In genomic region chr12:106170285-106170684, GRCh38 we compare ENCODE assay signal across 15 cellular contexts. TPM values are rescaled to one million over a fixed set of nuclear protein-coding genes. Genes with fewer than 3 reads are reported as not detected.
A peak's percentile ranks its signal among the peaks of the same experiment; 100 is the strongest.
DNase-seq lines count a peak whose midpoint lies in the region; ATAC-seq and TF ChIP-seq lines count a peak whose summit lies in the region.
"Had no signal": no experiment of that assay in that cellular context is flagged by ENCODE, and none has a peak within 500 bp of the region (broad histone marks: within the 10 kb centered on the region; RNA-seq: fewer than 3 reads in every experiment).

No MANE protein-coding gene starts in this region.

- in situ Hi-C loops in brain microvascular endothelial cell (cut with HindIII; ENCODE audit: low pct_ligation_motif_present, low sequenced_read_pairs): no loop called here

- H3K79me2 ChIP-seq in Karpas-422 (ENCODE audit: low read length): no peaks in the 10 kb centered on the region

- no peaks in the 10 kb centered on the region for H3K9me3 ChIP-seq in Karpas-422 (ENCODE audit: low read length)
- H3K9me3 ChIP-seq: pancreas, vagina had no signal

- H3K27ac ChIP-seq in Karpas-422 (ENCODE audit: low read length) (no peak overlapping the region), brain microvascular endothelial cell (no peak overlapping the region)
- H3K27ac ChIP-seq: BLaER1 treated with 17β-estradiol and CSF1 and Interleukin-3, amounts not matched to agents 10 nM and 100 nM; pancreas; vagina had no signal

- DNase-seq in AG08396 (ENCODE audit: low spot score): peak; percentile 22
- no peak for DNase-seq in Karpas-422
- peak; percentile 73 for DNase-seq in brain microvascular endothelial cell
- peak; percentile 11 for DNase-seq in kidney glomerular epithelial cell (lab: John Stamatoyannopoulos, UW)
- DNase-seq in stimulated activated CD4-positive, alpha-beta T cell treated with anti-CD3 and anti-CD28 coated beads, Interleukin-1b, Interleukin-23, amount 100 ng/mL, for 48 hours: no peak
- no peak for DNase-seq in NCI-H1092 (lab: John Stamatoyannopoulos, UW)
- DNase-seq in NCI-H2107 treated with DMSO at 0.1 percent for 48 hours (lab: John Stamatoyannopoulos, UW; ENCODE audit: unreplicated experiment): no peak
- DNase-seq: activated naive CD8-positive, alpha-beta T cell treated with anti-CD3 and anti-CD28 coated beads, Interleukin-2, amount 10 ng/mL, durations not matched to agents 7 days and 5 days; mesendoderm; NCI-H524 treated with DMSO at 0.1 percent for 48 hours; pancreas; SHP77 treated with DMSO at 0.1 percent for 48 hours had no signal

- peak overlapping the region; percentile 37 for H3K4me2 ChIP-seq in Karpas-422 (ENCODE audit: low read depth, low read length, poor library complexity, severe bottlenecking)

- H3K4me3 ChIP-seq in Karpas-422 (ENCODE audit: low read length) (no peak overlapping the region), brain microvascular endothelial cell (ENCODE audit: low read depth, low read length) (no peak overlapping the region)
- H3K4me3 ChIP-seq: BLaER1 treated with 17β-estradiol and CSF1 and Interleukin-3, amounts not matched to agents 10 nM and 100 nM; pancreas; vagina had no signal

- no peaks in the 10 kb centered on the region for H3K27me3 ChIP-seq in Karpas-422 (ENCODE audit: low read length)
- peaks cover 3% of the 10 kb centered on the region for H3K27me3 ChIP-seq in brain microvascular endothelial cell (replicated peaks)
- H3K27me3 ChIP-seq: BLaER1 treated with 17β-estradiol and CSF1 and Interleukin-3, amounts not matched to agents 10 nM and 100 nM; pancreas; vagina had no signal

- no peak for TF ChIP-seq CTCF in brain microvascular endothelial cell (IDR thresholded peaks at IDR 0.05; ENCODE audit: low read depth, low read length, missing control alignments)

- H3K36me3 ChIP-seq in Karpas-422 (ENCODE audit: insufficient read depth, low read length) (no peaks in the 10 kb centered on the region), brain microvascular endothelial cell (replicated peaks) (no peaks in the 10 kb centered on the region)
- H3K36me3 ChIP-seq: BLaER1 treated with 17β-estradiol and CSF1 and Interleukin-3, amounts not matched to agents 10 nM and 100 nM; pancreas; vagina had no signal

- no peak overlapping the region for H2AFZ ChIP-seq in Karpas-422 (ENCODE audit: low read length)

- H3K4me1 ChIP-seq in Karpas-422 (ENCODE audit: low read length): peaks cover 23% of the 10 kb centered on the region
- H3K4me1 ChIP-seq: pancreas, vagina had no signal

- H3K9me2 ChIP-seq in Karpas-422 (replicated peaks; ENCODE audit: insufficient read depth, low read length): no peaks in the 10 kb centered on the region

- no peak overlapping the region for H3K9ac ChIP-seq in Karpas-422 (ENCODE audit: low read length)
- H3K9ac ChIP-seq: BLaER1 treated with 17β-estradiol and CSF1 and Interleukin-3, amounts not matched to agents 10 nM and 100 nM had no signal

- no peaks in the 10 kb centered on the region for H4K20me1 ChIP-seq in Karpas-422 (ENCODE audit: insufficient read depth, low read depth, low read length)
- H4K20me1 ChIP-seq: BLaER1 treated with 17β-estradiol and CSF1 and Interleukin-3, amounts not matched to agents 10 nM and 100 nM had no signal

- ATAC-seq in GM21576 (IDR thresholded peaks at IDR 0.05; ENCODE audit: unreplicated experiment): no peak
- ATAC-seq: pancreas had no signal

RNA-seq across cellular contexts. Expression of gene NUAK1, which starts 31.5 kb away (rescaled TPM):
- not detected in 2 replicates for total RNA-seq in Karpas-422 (2014; rRNA removed; shearing (Covaris generic); ENCODE audit: low replicate concordance)
- total RNA-seq: activated naive CD8-positive, alpha-beta T cell treated with anti-CD3 and anti-CD28 coated beads, Interleukin-2, amount 10 ng/mL, durations not matched to agents 7 days and 5 days had no signal

Comparison
In these comparisons a context has a peak if more than half of its experiments do, and no peak if none do; other contexts are left out.
1. DNase-seq: peak in AG08396 (single experiment), brain microvascular endothelial cell (single experiment) and kidney glomerular epithelial cell (single experiment); none in Karpas-422 (single experiment), stimulated activated CD4-positive, alpha-beta T cell treated with anti-CD3 and anti-CD28 coated beads, Interleukin-1b, Interleukin-23, amount 100 ng/mL, for 48 hours (single experiment), NCI-H1092 (single experiment) and NCI-H2107 treated with DMSO at 0.1 percent for 48 hours (single experiment).